8 cellular contexts compared by ENCODE assay signal in genomic region chr1:197928849-197929336, GRCh38. TPM values are rescaled to one million over a fixed set of nuclear protein-coding genes. Genes with fewer than 3 reads are reported as not detected.
DNase-seq lines count a peak whose midpoint lies in the region; ATAC-seq and TF ChIP-seq lines count a peak whose summit lies in the region.

No MANE protein-coding gene starts in this region.

- H2AFZ ChIP-seq in GM23338 (peak overlapping the region; percentile 50; the same call in 1 of the 2 replicates), hepatocyte (no peak overlapping the region)

- DNase-seq in CMK (ENCODE audit: low read depth) (peak; percentile 67), GM23338 (ENCODE audit: low spot score) (peak; percentile 61), T-helper 17 cell (no peak), hepatocyte (ENCODE audit: low spot score) (no peak), CD14-positive monocyte (ENCODE audit: low spot score) (no peak), GOT3 (lab: John Stamatoyannopoulos, UW) (no peak), coronary artery (ENCODE audit: low spot score) (no peak), NCI-H2029 treated with DMSO at 0.1 percent for 48 hours (lab: John Stamatoyannopoulos, UW) (no peak)

- H3K9me2 ChIP-seq in GM23338 (ENCODE audit: insufficient read depth) (no peaks in the 10 kb centered on the region), hepatocyte (replicated peaks; ENCODE audit: insufficient read depth) (no peaks in the 10 kb centered on the region)

- no peaks in the 10 kb centered on the region for H3K79me2 ChIP-seq in GM23338 (replicated peaks; ENCODE audit: insufficient read depth)
- H3K79me2 ChIP-seq in hepatocyte = no peaks in the 10 kb centered on the region

- H3K9me3 Mint-ChIP-seq in GM23338 = no peaks in the 10 kb centered on the region
- peaks cover 0 to 5% (median 0%) of the 10 kb centered on the region in 7 donors for H3K9me3 Mint-ChIP-seq in CD14-positive monocyte

- H3K9me3 ChIP-seq in T-helper 17 cell (ENCODE audit: control insufficient read depth, low read length, poor library complexity, severe bottlenecking) = no peaks in the 10 kb centered on the region
- no peaks in the 10 kb centered on the region for H3K9me3 ChIP-seq in hepatocyte (ENCODE audit: low read depth)

- H3K27me3 Mint-ChIP-seq in GM23338 (ENCODE audit: insufficient read depth, low read depth, poor library complexity) (peaks cover 2% of the 10 kb centered on the region), T-helper 17 cell (peaks cover 59% of the 10 kb centered on the region), CD14-positive monocyte (ENCODE audit: low read depth in 3 of 3) (peaks cover 56 to 70% (median 65%) of the 10 kb centered on the region in 3 donors)

- H3K27ac ChIP-seq in GM23338 (ENCODE audit: low read depth) (no peak overlapping the region), hepatocyte (no peak overlapping the region), coronary artery (no peak overlapping the region)

- H3K4me1 ChIP-seq in GM23338 (ENCODE audit: insufficient read depth) (0 out of 2 replicates have a peak, but pooled peaks cover 4% of the 10 kb centered on the region), hepatocyte (ENCODE audit: insufficient read depth) (no peaks in the 10 kb centered on the region)

- 0 out of 2 replicates have a peak overlapping the region, but pooled peaks have one; percentile 87 for H3K27ac Mint-ChIP-seq in GM23338
- H3K27ac Mint-ChIP-seq in T-helper 17 cell = no peak overlapping the region
- H3K27ac Mint-ChIP-seq in CD14-positive monocyte = no peak overlapping the region

- H4K20me1 ChIP-seq in GM23338 (replicated peaks; ENCODE audit: insufficient read depth) = no peaks in the 10 kb centered on the region
- no peaks in the 10 kb centered on the region for H4K20me1 ChIP-seq in hepatocyte (ENCODE audit: insufficient read depth, poor library complexity, severe bottlenecking)

- TF ChIP-seq CTCF in GM23338 (conservative IDR thresholded peaks at IDR 0.05; ENCODE audit: low read depth in 2 of 2) (no peak), hepatocyte (IDR thresholded peaks at IDR 0.05; ENCODE audit: poor library complexity) (no peak), CD14-positive monocyte (IDR thresholded peaks at IDR 0.05) (no peak), coronary artery (IDR thresholded peaks at IDR 0.05) (no peak)

- H3K4me3 ChIP-seq in GM23338 (peak overlapping the region; percentile 46), hepatocyte (no peak overlapping the region), coronary artery (no peak overlapping the region)

- peak overlapping the region; percentile 76 for H3K4me3 Mint-ChIP-seq in GM23338
- peak overlapping the region; percentile 25 for H3K4me3 Mint-ChIP-seq in T-helper 17 cell
- peak overlapping the region in 1 of 2 donors; percentile 95 for H3K4me3 Mint-ChIP-seq in CD14-positive monocyte

- H3K27me3 ChIP-seq in GM23338 (ENCODE audit: insufficient read depth) (peaks cover 4% of the 10 kb centered on the region), hepatocyte (peaks cover 67% of the 10 kb centered on the region)

- peak overlapping the region; percentile 75 for H3K4me2 ChIP-seq in GM23338
- peak overlapping the region; percentile 69 for H3K4me2 ChIP-seq in hepatocyte

- H3K4me1 Mint-ChIP-seq in GM23338 = peaks cover 8% of the 10 kb centered on the region; the same call in 2 of the 3 replicates
- peaks cover 2% of the 10 kb centered on the region for H3K4me1 Mint-ChIP-seq in T-helper 17 cell
- peaks cover 8% of the 10 kb centered on the region for H3K4me1 Mint-ChIP-seq in CD14-positive monocyte

- intact Hi-C loops in CD14-positive monocyte (cut with micrococcal nuclease) = no loop called here

- no peaks in the 10 kb centered on the region for H3K36me3 ChIP-seq in GM23338 (ENCODE audit: insufficient read depth)
- H3K36me3 ChIP-seq in hepatocyte (replicated peaks; ENCODE audit: insufficient read depth, low read depth) = no peaks in the 10 kb centered on the region

- ATAC-seq in GM23338 = peak; percentile 76
- ATAC-seq in T-helper 17 cell = no peak

- 16% methylated on average over 15 of the region's 15 CpGs for WGBS in hepatocyte (ENCODE audit: low lambda C conversion rate, missing lambda C conversion rate)

- H3F3A ChIP-seq in GM23338 (replicated peaks; ENCODE audit: low read depth) = no peaks in the 10 kb centered on the region

- H3K36me3 Mint-ChIP-seq in GM23338 (ENCODE audit: low read depth) = no peaks in the 10 kb centered on the region
- no peaks in the 10 kb centered on the region for H3K36me3 Mint-ChIP-seq in T-helper 17 cell (ENCODE audit: low read depth)
- no peaks in the 10 kb centered on the region for H3K36me3 Mint-ChIP-seq in CD14-positive monocyte

TF ChIP-seq in GM23338, 12 proteins besides CTCF, POLR2A, EP300 and RAD21 (continues in another document):
- TF ChIP-seq ZNF114 (CRISPR knock-in tag; IDR thresholded peaks at IDR 0.05) (no peak), EZH2 (IDR thresholded peaks at IDR 0.05; ENCODE audit: low read depth, unreplicated experiment) (no peak), ZNF462 (CRISPR knock-in tag; IDR thresholded peaks at IDR 0.05) (no peak), STAT1 (IDR thresholded peaks at IDR 0.05; ENCODE audit: unreplicated experiment) (no peak), JUNB (IDR thresholded peaks at IDR 0.05; ENCODE audit: unreplicated experiment) (no peak), NANOG (IDR thresholded peaks at IDR 0.05; ENCODE audit: borderline replicate concordance) (no peak)

RNA-seq across cellular contexts. Expression of gene LHX9, which starts 11.7 kb away (rescaled TPM):
- total RNA-seq in GM23338 (2014; rRNA removed; shearing (Covaris generic)) = not detected in 2 replicates
- polyA plus RNA-seq in GM23338 (2016; fragmentation: Nextera tagmentation; extraction: Ambion mirVana) (0.23 TPM in 1 of 2 replicates, not detected in the other), hepatocyte (0.34 TPM in 1 of 2 replicates, not detected in the other), CD14-positive monocyte (not detected)
- total RNA-seq in T-helper 17 cell (not detected), hepatocyte (not detected in 2 replicates)

RNA-seq across cellular contexts. Expression of gene C1orf53, which starts 26.5 kb away (rescaled TPM):
- total RNA-seq in GM23338 (2014; rRNA removed; shearing (Covaris generic)) = 2.7 TPM in 1 of 2 replicates, not detected in the other
- polyA plus RNA-seq in GM23338 (2016; fragmentation: Nextera tagmentation; extraction: Ambion mirVana) = 3.8 and 4.1 TPM in 2 replicates
- not detected for total RNA-seq in T-helper 17 cell
- total RNA-seq in hepatocyte = 9.0 and 25.3 TPM in 2 replicates
- polyA plus RNA-seq in hepatocyte = 14.4 and 15.7 TPM in 2 replicates
- 1 to 10 TPM; 5.6 to 8.3 TPM for polyA plus RNA-seq in CD14-positive monocyte

Comparison
In these comparisons a context has a peak if more than half of its experiments do, and no peak if none do; other contexts are left out.
1. DNase-seq: peak in CMK (single experiment) and GM23338 (single experiment); none in T-helper 17 cell (0 of 3), hepatocyte (single experiment), CD14-positive monocyte (single experiment), GOT3 (single experiment), coronary artery (single experiment) and NCI-H2029 treated with DMSO at 0.1 percent for 48 hours (single experiment).